In genomic region chr2:108916397-108917077, GRCh38 we compare ENCODE assay signal across 21 cellular contexts.
DNase-seq lines count a peak whose midpoint lies in the region; TF ChIP-seq lines count a peak whose summit lies in the region.
"Had no signal": no experiment of that assay in that cellular context is flagged by ENCODE, and none has a peak within 500 bp of the region (broad histone marks: within the 10 kb centered on the region; RNA-seq: fewer than 3 reads in every experiment).

No MANE protein-coding gene starts in this region.

- no peak overlapping the region for H3K4ac ChIP-seq in neuronal stem cell (ENCODE audit: low read length)

- H3K27me3 ChIP-seq in BLaER1 treated with 17β-estradiol and CSF1 and Interleukin-3, amounts not matched to agents 10 nM and 100 nM, result no peaks in the 10 kb centered on the region
- H3K27me3 ChIP-seq in endodermal cell (ENCODE audit: control insufficient read depth, insufficient read depth, low read length, poor library complexity, severe bottlenecking) (no peaks in the 10 kb centered on the region), neuronal stem cell (ENCODE audit: control insufficient read depth in 3 of 3, insufficient read depth in 3 of 3, low read depth in 1 of 3, low read length in 3 of 3) (peaks cover 0 to 22% (median 0%) of the 10 kb centered on the region in 3 experiments), HAP-1 (ENCODE audit: low read depth) (no peaks in the 10 kb centered on the region)

- no peak overlapping the region for H3K27ac Mint-ChIP-seq in endodermal cell
- H3K27ac Mint-ChIP-seq: activated CD8-positive, alpha-beta T cell treated with anti-CD3 and anti-CD28 coated beads, Interleukin-2, amount 10 ng/mL, durations not matched to agents 7 days and 5 days; activated naive CD8-positive, alpha-beta T cell; T-helper 1 cell treated with Interleukin-12 subunit alpha and Interleukin-12 subunit beta and Interleukin-4 antibody, amounts not matched to agents 30 μg/mL and 1 μg/mL, for 36 hours had no signal

- no peak overlapping the region for H4K8ac ChIP-seq in neuronal stem cell (ENCODE audit: low read depth, low read length)

- peak overlapping the region; percentile 90 for H3K18ac ChIP-seq in neuronal stem cell (ENCODE audit: low read length)

- WGBS in endodermal cell (ENCODE audit: insufficient coverage in 1 of 2, insufficient read length in 1 of 2), 2 experiments, result 91 to 98% methylated on average over 7 to 14 of the region's 14 CpGs
- no CpG with 5 or more reads among the region's 14 CpGs for WGBS in neuronal stem cell (ENCODE audit: extremely low coverage in 2 of 2, insufficient read length in 2 of 2, insufficient replicate concordance in 1 of 2), 2 donors

- no peaks in the 10 kb centered on the region for H3K9me3 Mint-ChIP-seq in endodermal cell
- H3K9me3 Mint-ChIP-seq: brain; CD8-positive, alpha-beta T cell; T-helper 1 cell treated with Interleukin-12 subunit alpha and Interleukin-12 subunit beta and Interleukin-4 antibody, amounts not matched to agents 30 μg/mL and 1 μg/mL, for 36 hours had no signal

- H2BK5ac ChIP-seq in neuronal stem cell (ENCODE audit: low read length), result no peak overlapping the region

- H3K23ac ChIP-seq in neuronal stem cell (ENCODE audit: low read depth, low read length, poor library complexity), result no peak overlapping the region

- no peaks in the 10 kb centered on the region for H3K79me1 ChIP-seq in neuronal stem cell (ENCODE audit: low read depth, low read length)

- peak overlapping the region; percentile 36 for H2BK12ac ChIP-seq in neuronal stem cell (ENCODE audit: low read length)

- H3K27ac ChIP-seq in BLaER1 treated with 17β-estradiol and CSF1 and Interleukin-3, amounts not matched to agents 10 nM and 100 nM, result peak overlapping the region in 4 of 11 experiments; percentile 32 to 60 (median 50); a peak in 7 of 22 replicates
- H3K27ac ChIP-seq in endodermal cell (ENCODE audit: low read depth, low read length), result peak overlapping the region; percentile 74
- no peak overlapping the region for H3K27ac ChIP-seq in neuronal stem cell (replicated peaks; ENCODE audit: low read length)
- H3K27ac ChIP-seq: neutrophil had no signal

- no peaks in the 10 kb centered on the region for H3K9me3 ChIP-seq in BLaER1 treated with 17β-estradiol and CSF1 and Interleukin-3, amounts not matched to agents 10 nM and 100 nM (replicated peaks in 1 of 11)
- H3K9me3 ChIP-seq in endodermal cell (ENCODE audit: control insufficient read depth, low read length) (no peaks in the 10 kb centered on the region), neuronal stem cell (replicated peaks in 1 of 2; ENCODE audit: control insufficient read depth in 2 of 2, insufficient read depth in 1 of 2, low read depth in 1 of 2, low read length in 2 of 2) (no peaks in the 10 kb centered on the region), HAP-1 (no peaks in the 10 kb centered on the region)
- H3K9me3 ChIP-seq: neutrophil had no signal

- peak overlapping the region in 1 of 10 experiments; percentile 7; a peak in 1 of 20 replicates for H3K4me3 ChIP-seq in BLaER1 treated with 17β-estradiol and CSF1 and Interleukin-3, amounts not matched to agents 10 nM and 100 nM
- H3K4me3 ChIP-seq in NB4 (ENCODE audit: low read depth, low read length) (no peak overlapping the region), endodermal cell (ENCODE audit: low read length) (no peak overlapping the region), neuronal stem cell (ENCODE audit: low read length in 2 of 2) (no peak overlapping the region), HAP-1 (no peak overlapping the region)

- peaks cover 5 to 46% (median 35%) of the 10 kb centered on the region in 10 experiments; a peak in 18 of 20 replicates for H3K4me1 ChIP-seq in BLaER1 treated with 17β-estradiol and CSF1 and Interleukin-3, amounts not matched to agents 10 nM and 100 nM
- no peaks in the 10 kb centered on the region for H3K4me1 ChIP-seq in endodermal cell (ENCODE audit: control insufficient read depth, insufficient read depth, low read length)
- H3K4me1 ChIP-seq in neuronal stem cell (ENCODE audit: control insufficient read depth in 2 of 2, insufficient read depth in 1 of 2, low read depth in 1 of 2, low read length in 2 of 2), result peaks cover 4 to 29% of the 10 kb centered on the region in 2 donors
- no peaks in the 10 kb centered on the region for H3K4me1 ChIP-seq in HAP-1

- no peak overlapping the region for H2BK15ac ChIP-seq in neuronal stem cell (ENCODE audit: low read length)

- no peak for TF ChIP-seq POLR2A in NB4 (IDR thresholded peaks at IDR 0.05; ENCODE audit: extremely low read depth, insufficient read length)

- peak overlapping the region; percentile 7 to 81 (median 74); a peak in 20 of 22 replicates for H3K4me2 ChIP-seq in BLaER1 treated with 17β-estradiol and CSF1 and Interleukin-3, amounts not matched to agents 10 nM and 100 nM
- H3K4me2 ChIP-seq in neuronal stem cell (ENCODE audit: insufficient read depth, low read length, poor library complexity, severe bottlenecking), result peak overlapping the region; percentile 40

- no peaks in the 10 kb centered on the region for H3K4me1 Mint-ChIP-seq in endodermal cell

- H2AFZ ChIP-seq in neuronal stem cell (ENCODE audit: low read length), result peak overlapping the region; percentile 52

- no peak overlapping the region for H3K4me3 Mint-ChIP-seq in endodermal cell
- H3K4me3 Mint-ChIP-seq: activated CD8-positive, alpha-beta T cell treated with anti-CD3 and anti-CD28 coated beads, Interleukin-2, amount 10 ng/mL, durations not matched to agents 7 days and 5 days; activated naive CD8-positive, alpha-beta T cell; CD8-positive, alpha-beta T cell; T-helper 1 cell treated with Interleukin-12 subunit alpha and Interleukin-12 subunit beta and Interleukin-4 antibody, amounts not matched to agents 30 μg/mL and 1 μg/mL, for 36 hours had no signal

- H3K14ac ChIP-seq in neuronal stem cell (ENCODE audit: low read length), result peak overlapping the region; percentile 39

- H3K27me3 Mint-ChIP-seq in endodermal cell (ENCODE audit: insufficient read depth), result no peaks in the 10 kb centered on the region
- H3K27me3 Mint-ChIP-seq: activated naive CD8-positive, alpha-beta T cell had no signal

- no peak for TF ChIP-seq CTCF in NB4 (IDR thresholded peaks at IDR 0.05; ENCODE audit: low read depth, low read length)
- TF ChIP-seq CTCF in endodermal cell (conservative IDR thresholded peaks at IDR 0.05), result no peak

- no peak overlapping the region for H4K91ac ChIP-seq in neuronal stem cell (ENCODE audit: low read depth, low read length, poor library complexity)

- peak overlapping the region in 2 of 11 experiments; percentile 4 to 31; a peak in 2 of 22 replicates for H3K9ac ChIP-seq in BLaER1 treated with 17β-estradiol and CSF1 and Interleukin-3, amounts not matched to agents 10 nM and 100 nM
- no peak overlapping the region for H3K9ac ChIP-seq in endodermal cell (ENCODE audit: extremely low read depth, low read length, poor library complexity, severe bottlenecking)
- H3K9ac ChIP-seq in neuronal stem cell (ENCODE audit: low read depth, low read length, poor library complexity), result no peak overlapping the region

- 0 out of 22 replicates have a peak, but pooled peaks cover 0 to 3% (median 0%) of the 10 kb centered on the region in 11 experiments for H4K20me1 ChIP-seq in BLaER1 treated with 17β-estradiol and CSF1 and Interleukin-3, amounts not matched to agents 10 nM and 100 nM

- H3K36me3 ChIP-seq in BLaER1 treated with 17β-estradiol and CSF1 and Interleukin-3, amounts not matched to agents 10 nM and 100 nM, result no peaks in the 10 kb centered on the region
- no peaks in the 10 kb centered on the region for H3K36me3 ChIP-seq in endodermal cell (ENCODE audit: control insufficient read depth, insufficient read depth, low read length)
- H3K36me3 ChIP-seq in neuronal stem cell (replicated peaks in 1 of 2; ENCODE audit: control insufficient read depth in 2 of 2, insufficient read depth in 2 of 2, low read length in 2 of 2), result no peaks in the 10 kb centered on the region
- no peaks in the 10 kb centered on the region for H3K36me3 ChIP-seq in HAP-1 (replicated peaks)
- H3K36me3 ChIP-seq: neutrophil had no signal

- no peaks in the 10 kb centered on the region for H3K36me3 Mint-ChIP-seq in endodermal cell (ENCODE audit: low read depth)
- H3K36me3 Mint-ChIP-seq: activated naive CD8-positive, alpha-beta T cell; brain had no signal

- in situ Hi-C loops in HAP-1 (cut with MboI; ENCODE audit: low sequenced_read_pairs), result no loop called here

- DNase-seq in NB4 (ENCODE audit: low read depth) (peak; percentile 38), endodermal cell (peak; percentile 34), neuronal stem cell (ENCODE audit: low spot score) (no peak), activated gamma-delta T cell treated with Interleukin-2 at 50 U/mL for 16 hours (no peak), HAP-1 (ENCODE audit: low spot score in 2 of 2) (no peak), NCI-H446 treated with DMSO at 0.1 percent for 48 hours (lab: John Stamatoyannopoulos, UW) (no peak)
- no peak for DNase-seq in activated CD4-positive, alpha-beta T cell treated with anti-CD3 and anti-CD28 coated beads, Interleukin-2, amount 50 U/mL, for 1 hour
- DNase-seq: activated CD8-positive, alpha-beta T cell treated with anti-CD3 and anti-CD28 coated beads, Interleukin-2, amount 10 ng/mL, durations not matched to agents 7 days and 5 days; CD8-positive, alpha-beta T cell; dermis blood vessel endothelial cell; DMS79; kidney glomerular epithelial cell; mesendoderm; NCI-H226; SHP77; stimulated activated naive CD4-positive, alpha-beta T cell had no signal

- peak overlapping the region; percentile 36 for H2AK5ac ChIP-seq in neuronal stem cell (ENCODE audit: low read depth, low read length)

- H2BK120ac ChIP-seq in neuronal stem cell (ENCODE audit: low read depth, low read length), result no peak overlapping the region

Comparison
In these comparisons a context has a peak if more than half of its experiments do, and no peak if none do; other contexts are left out.
1. DNase-seq: peak in NB4 (single experiment) and endodermal cell (single experiment); none in neuronal stem cell (single experiment), activated gamma-delta T cell treated with Interleukin-2 at 50 U/mL for 16 hours (single experiment), HAP-1 (0 of 2), activated CD4-positive, alpha-beta T cell treated with anti-CD3 and anti-CD28 coated beads, Interleukin-2, amount 50 U/mL, for 1 hour (single experiment) and NCI-H446 treated with DMSO at 0.1 percent for 48 hours (single experiment).